8 cellular contexts compared by ENCODE assay signal in the genomic region with DNA sequence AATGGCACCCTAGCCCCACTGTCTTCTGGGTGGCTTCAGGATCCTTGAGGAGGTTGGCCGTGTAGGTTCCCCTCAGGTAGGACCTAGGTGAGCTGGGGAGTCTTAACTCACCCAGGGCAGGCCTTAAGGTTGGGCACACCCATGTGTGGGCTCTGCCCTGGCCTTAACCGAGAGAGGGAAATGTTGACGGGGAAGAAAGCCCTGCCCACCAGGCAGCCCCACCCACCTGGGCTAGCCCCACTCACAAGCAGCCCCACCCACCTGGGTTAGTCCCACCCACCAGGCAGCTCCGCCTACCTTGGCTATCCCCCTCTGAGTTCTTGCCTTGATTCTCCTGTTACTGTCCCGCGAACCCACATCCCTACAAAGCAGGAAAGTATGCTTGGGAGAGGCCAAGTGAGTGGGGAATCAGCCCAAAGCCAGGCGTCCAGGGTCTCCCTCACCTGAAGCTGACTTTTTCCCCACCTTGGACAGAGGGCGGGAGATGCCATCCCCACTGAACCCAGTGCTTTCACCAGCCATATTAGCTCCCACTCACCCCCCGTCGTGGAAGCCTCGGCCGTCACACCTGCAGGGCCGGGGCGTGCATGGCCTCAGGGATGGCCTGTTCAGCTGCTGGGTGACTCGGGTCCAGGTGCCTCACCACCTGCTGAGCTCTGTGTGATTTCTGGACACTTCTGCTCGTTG. TPM values are rescaled to one million over a fixed set of nuclear protein-coding genes. Genes with fewer than 3 reads are reported as not detected.
DNase-seq lines count a peak whose midpoint lies in the region; ATAC-seq, FAIRE-seq and TF ChIP-seq lines count a peak whose summit lies in the region.

Gene MYEOV, plus strand, starts transcription at position 337 of the 687 bp plus-strand sequence. CDS start 1,200 bp downstream, outside the sequence.

- H3K23ac ChIP-seq in H1 (ENCODE audit: insufficient read length): no peak within 1 kb of the TSS

- peaks cover 7% of the 10 kb centered on the region; the same call in 1 of the 2 replicates for H3K23me2 ChIP-seq in H1 (ENCODE audit: low read depth, low read length)

- no peak within 1 kb of the TSS for H2BK5ac ChIP-seq in H1 (ENCODE audit: low read depth, low read length)

- H4K91ac ChIP-seq in H1 (replicated peaks; ENCODE audit: insufficient read length, low read length): no peak within 1 kb of the TSS

- H3K9me3 ChIP-seq in SK-N-SH (no peaks in the 10 kb centered on the region), H1 (ENCODE audit: insufficient read depth in 2 of 2, low read depth in 1 of 2, low read length in 1 of 2) (0 out of 4 replicates have a peak, but pooled peaks cover 0 to 2% of the 10 kb centered on the region in 2 experiments)

- no peaks in the 10 kb centered on the region for H3K79me1 ChIP-seq in H1 (ENCODE audit: low read depth, low read length)

- H2BK15ac ChIP-seq in H1 (ENCODE audit: low read length): peak within 1 kb of the TSS; percentile 95; the same call in 1 of the 2 replicates

- DNase-seq in Right ventricle myocardium superior: peak; percentile 40
- no peak for DNase-seq in cardiac septum (ENCODE audit: low spot score)
- peak; percentile 78 for DNase-seq in SK-N-SH
- peak; percentile 36 to 80 for DNase-seq in H1 (ENCODE audit: low read depth in 1 of 2, low spot score in 2 of 2)
- DNase-seq in stimulated activated CD4-positive, alpha-beta T cell treated with anti-CD3 and anti-CD28 coated beads, TNF-alpha, amount 100 ng/mL, for 4 hours (ENCODE audit: low read depth in 3 of 3): peak in 2 of 3 experiments; percentile 20 to 28
- no peak for DNase-seq in AML-193 (lab: John Stamatoyannopoulos, UW)
- no peak for DNase-seq in occipital lobe (lab: John Stamatoyannopoulos, UW)

- no peak within 1 kb of the TSS for H3K4me3 ChIP-seq in SK-N-SH (ENCODE audit: low read depth in 2 of 2, low read length in 1 of 2)
- no peak within 1 kb of the TSS for H3K4me3 ChIP-seq in H1 (ENCODE audit: extremely low read depth in 1 of 4, insufficient read depth in 2 of 4, low read depth in 3 of 4, low read length in 4 of 4)

- H3K36me3 ChIP-seq in SK-N-SH (replicated peaks in 1 of 2; ENCODE audit: control insufficient read depth in 1 of 2, insufficient read depth in 2 of 2, low read length in 1 of 2) (no peaks in the 10 kb centered on the region), H1 (ENCODE audit: control insufficient read depth in 2 of 4, insufficient read depth in 4 of 4, low read length in 3 of 4) (no peaks in the 10 kb centered on the region)

- H2AFZ ChIP-seq in SK-N-SH (ENCODE audit: low read depth): no peak within 1 kb of the TSS
- H2AFZ ChIP-seq in H1 (ENCODE audit: low read length): no peak within 1 kb of the TSS

- 0 out of 2 replicates have a peak within 1 kb of the TSS, but pooled peaks have one; percentile 34 for H2BK20ac ChIP-seq in H1 (ENCODE audit: low read length)

- H4K5ac ChIP-seq in H1 (ENCODE audit: insufficient read length, low read depth, low read length): no peak within 1 kb of the TSS

- no peaks in the 10 kb centered on the region for H3K9me2 ChIP-seq in SK-N-SH

- no peak within 1 kb of the TSS for H3K56ac ChIP-seq in H1 (replicated peaks; ENCODE audit: insufficient read length, low read depth, low read length)

- no peaks in the 10 kb centered on the region for H3K27me3 ChIP-seq in SK-N-SH (ENCODE audit: insufficient read depth)
- H3K27me3 ChIP-seq in H1 (replicated peaks in 1 of 4; ENCODE audit: control insufficient read depth in 3 of 4, extremely low read depth in 1 of 4, insufficient read depth in 3 of 4, low read length in 3 of 4): no peaks in the 10 kb centered on the region; a peak in 1 of 7 replicates

- peak within 1 kb of the TSS; percentile 60; the same call in 1 of the 2 replicates for H2AK5ac ChIP-seq in H1 (ENCODE audit: low read depth, low read length)

- peak within 1 kb of the TSS; percentile 88; the same call in 1 of the 2 replicates for H2BK12ac ChIP-seq in H1 (ENCODE audit: low read depth, low read length)

- no peak within 1 kb of the TSS for H3K4ac ChIP-seq in H1 (replicated peaks; ENCODE audit: insufficient read length, low read depth, low read length)

- TF ChIP-seq CTCF in SK-N-SH (IDR thresholded peaks at IDR 0.05) (no peak), H1 (IDR thresholded peaks at IDR 0.05; ENCODE audit: control extremely low read depth in 1 of 3, insufficient read depth in 1 of 3, low read depth in 1 of 3, low read length in 3 of 3) (no peak)

- no peak for TF ChIP-seq POLR2A in H1 (IDR thresholded peaks at IDR 0.05; ENCODE audit: control extremely low read depth in 1 of 2, low read depth in 2 of 2, low read length in 2 of 2)

- no peak within 1 kb of the TSS; the same call in 1 of the 2 replicates for H4K8ac ChIP-seq in H1 (ENCODE audit: extremely low read depth, insufficient read depth, low read length)

- H2BK120ac ChIP-seq in H1 (replicated peaks; ENCODE audit: low read depth, low read length): no peak within 1 kb of the TSS

- no peak within 1 kb of the TSS for H3K14ac ChIP-seq in H1 (ENCODE audit: insufficient read length)

- H3F3A ChIP-seq in SK-N-SH (replicated peaks; ENCODE audit: insufficient read depth): peaks cover 24% of the 10 kb centered on the region

- H3K27ac ChIP-seq in SK-N-SH (ENCODE audit: low read depth in 2 of 2, low read length in 1 of 2) (no peak within 1 kb of the TSS), H1 (ENCODE audit: low read depth, low read length) (no peak within 1 kb of the TSS)

- CTCF ChIA-PET in SK-N-SH (lab: Yijun Ruan, JAX): interaction anchor here (0.5 kb wide), 1 partner anchor 116 kb away, joined by 3 read pairs; no protein-coding TSS in a partner anchor
- CTCF ChIA-PET in H1 (lab: Charles Lee; ENCODE audit: partially characterized antibody): interaction anchor here (0.6 to 4.5 kb wide), 29 partner anchors 9 to 1217 kb away, joined by 3 to 31 read pairs (median 6); no protein-coding TSS in a partner anchor

- TF ChIP-seq EP300 in SK-N-SH (IDR thresholded peaks at IDR 0.05; ENCODE audit: borderline replicate concordance in 1 of 2, low read depth in 1 of 2, low read length in 1 of 2) (no peak), H1 (IDR thresholded peaks at IDR 0.05; ENCODE audit: borderline replicate concordance in 1 of 2, low read depth in 2 of 2, low read length in 2 of 2) (no peak)

- H4K20me1 ChIP-seq in SK-N-SH (ENCODE audit: insufficient read depth) (no peaks in the 10 kb centered on the region), H1 (replicated peaks in 1 of 2; ENCODE audit: control insufficient read depth in 1 of 2, insufficient read depth in 2 of 2, low read length in 2 of 2) (peaks cover 0 to 7% of the 10 kb centered on the region in 2 experiments)

- H3K4me2 ChIP-seq in SK-N-SH: no peak within 1 kb of the TSS
- H3K4me2 ChIP-seq in H1 (ENCODE audit: insufficient read depth in 1 of 2, low read depth in 2 of 2, low read length in 2 of 2): no peak within 1 kb of the TSS

- H3K4me1 ChIP-seq in SK-N-SH (ENCODE audit: control insufficient read depth in 1 of 2, insufficient read depth in 2 of 2, low read depth in 1 of 2, low read length in 1 of 2) (peaks cover 16 to 26% of the 10 kb centered on the region in 2 experiments; a peak in 3 of 4 replicates), H1 (replicated peaks in 1 of 4; ENCODE audit: control insufficient read depth in 3 of 4, insufficient read depth in 4 of 4, low read length in 3 of 4) (peaks cover 0 to 2% (median under 1%) of the 10 kb centered on the region in 4 experiments; a peak in 2 of 7 replicates)

- POLR2A ChIA-PET in SK-N-SH (lab: Yijun Ruan, JAX) (interaction anchor here (1.1 kb wide), 1 partner anchor 16 kb away, joined by 3 read pairs; no protein-coding TSS in a partner anchor), H1 (lab: Charles Lee; ENCODE audit: partially characterized antibody) (interaction anchor here (1.5 to 2.9 kb wide), 4 partner anchors 343 to 351 kb away, joined by 3 to 8 read pairs (median 6); no protein-coding TSS in a partner anchor)

- H3K79me2 ChIP-seq in SK-N-SH (ENCODE audit: insufficient read depth) (no peaks in the 10 kb centered on the region), H1 (ENCODE audit: control insufficient read depth in 1 of 2, insufficient read depth in 2 of 2, low read length in 2 of 2) (no peaks in the 10 kb centered on the region)

- H3K9ac ChIP-seq in SK-N-SH (no peak within 1 kb of the TSS), H1 (replicated peaks in 1 of 4; ENCODE audit: extremely low read depth in 1 of 4, low read depth in 3 of 4, low read length in 3 of 4) (no peak within 1 kb of the TSS)

- ATAC-seq in Right ventricle myocardium superior (ENCODE audit: poor library complexity): no peak
- no peak for ATAC-seq in HG03354 (IDR thresholded peaks at IDR 0.05; ENCODE audit: poor library complexity, severe bottlenecking, unreplicated experiment)

- H3K18ac ChIP-seq in H1 (ENCODE audit: extremely low read depth, low read length): peak within 1 kb of the TSS; percentile 13

- 86% methylated on average over 9 of the region's 16 CpGs for WGBS in SK-N-SH (ENCODE audit: low lambda C conversion rate)
- 87% methylated on average over 16 of the region's 16 CpGs; no CpG with 5 or more reads in 1 of the 2 experiments for WGBS in H1 (ENCODE audit: extremely low coverage in 1 of 2, insufficient coverage in 1 of 2, insufficient read length in 1 of 2, insufficient replicate concordance in 2 of 2, low coverage in 1 of 2, low lambda C conversion rate in 2 of 2, missing lambda C conversion rate in 1 of 2), 2 experiments

- intact Hi-C loops in Right ventricle myocardium superior (cut with DNase I) (loop anchor here (10.0 kb wide), 1 partner anchor 151 kb away; no protein-coding TSS in a partner anchor), cardiac septum (cut with DNase I) (no loop called here)

- FAIRE-seq in H1 (lab: Jason Lieb, UNC): no peak

- TF ChIP-seq RAD21 in SK-N-SH (IDR thresholded peaks at IDR 0.05; ENCODE audit: low read length) (no peak), H1 (IDR thresholded peaks at IDR 0.05 in 1 of 2, conservative IDR thresholded peaks at IDR 0.05 in 1 of 2; ENCODE audit: low read depth in 2 of 2, low read length in 2 of 2) (no peak)

TF ChIP-seq in SK-N-SH, 30 proteins besides CTCF, POLR2A, EP300 and RAD21 (continues in another document):
- no peak for TF ChIP-seq FOXJ3 (CRISPR knock-in tag; IDR thresholded peaks at IDR 0.05)

RNA-seq across cellular contexts. Expression of gene MYEOV, which starts in this region (rescaled TPM):
- total RNA-seq in Right ventricle myocardium superior (not detected), cardiac septum (not detected), occipital lobe (not detected)
- polyA plus RNA-seq in SK-N-SH (2012; rRNA removed) (3.0 and 3.6 TPM in 2 replicates), H1 (2011; rRNA removed) (0.44 and 1.0 TPM in 2 replicates)
- polyA plus RNA-seq in SK-N-SH (2012; cell fraction: cytosol; rRNA removed): 1.4 and 1.6 TPM in 2 replicates
- 7.8 and 9.9 TPM in 2 replicates for polyA plus RNA-seq in SK-N-SH (2012; cell fraction: nucleus; rRNA removed)
- 0.67 and 0.86 TPM in 2 replicates for total RNA-seq in H1 (2021; fragmentation: NEBNext Ultra II Directional; extraction: Animal tissue kit (Norgen Biotek cat#: 25700))
- 0.50 TPM for polyA plus RNA-seq in H1 (2011; cell fraction: cytosol; rRNA removed)
- polyA plus RNA-seq in H1 (2011; cell fraction: nucleus; rRNA removed): 2.3 TPM
- polyA plus RNA-seq in H1 (2012, experiment 1 of 2): 0.47 to 1.2 TPM (median 0.68 TPM) in 3 of 4 replicates, not detected in the other
- 0.20 TPM for polyA plus RNA-seq in H1 (2012, experiment 2 of 2)
- polyA plus RNA-seq in H1 (2013, experiment 1 of 2): 0.36 TPM
- polyA plus RNA-seq in H1 (2013, experiment 2 of 2): 0.35 TPM
- 0.16 and 0.24 TPM in 2 replicates for polyA minus RNA-seq in H1 (2011; rRNA and poly(A)+ RNA removed)
- polyA minus RNA-seq in H1 (2011; cell fraction: cytosol; rRNA and poly(A)+ RNA removed): 0.44 TPM
- 2.0 TPM for polyA minus RNA-seq in H1 (2011; cell fraction: nucleus; rRNA and poly(A)+ RNA removed)

Comparison
In these comparisons a context has a peak if more than half of its experiments do, and no peak if none do; other contexts are left out.
1. Peak in DNase-seq in Right ventricle myocardium superior; RNA of the gene not detected or under 1 TPM.
2. DNase-seq: peak in SK-N-SH (single experiment), H1 (2 of 2) and stimulated activated CD4-positive, alpha-beta T cell treated with anti-CD3 and anti-CD28 coated beads, TNF-alpha, amount 100 ng/mL, for 4 hours (2 of 3); none in cardiac septum (single experiment), AML-193 (0 of 2) and occipital lobe (single experiment).